23 cellular contexts compared by ENCODE assay signal in genomic region chr6:137743493-137743892, GRCh38.
DNase-seq lines count a peak whose midpoint lies in the region; ATAC-seq and TF ChIP-seq lines count a peak whose summit lies in the region.
"Had no signal": no experiment of that assay in that cellular context is flagged by ENCODE, and none has a peak within 500 bp of the region (broad histone marks: within the 10 kb centered on the region; RNA-seq: fewer than 3 reads in every experiment).

No MANE protein-coding gene starts in this region.

- H3K9me3 ChIP-seq in DND-41 (ENCODE audit: insufficient read depth, low read length, severe bottlenecking) (no peaks in the 10 kb centered on the region), T-helper 17 cell (ENCODE audit: control insufficient read depth, low read length, poor library complexity, severe bottlenecking) (no peaks in the 10 kb centered on the region), heart right ventricle (no peaks in the 10 kb centered on the region)
- H3K9me3 ChIP-seq: MG63, SJCRH30, transverse colon had no signal

- H3K79me2 ChIP-seq in DND-41 (ENCODE audit: insufficient read depth, low read length): no peaks in the 10 kb centered on the region

- H3K27me3 ChIP-seq in DND-41 (ENCODE audit: insufficient read depth, low read length, poor library complexity) (no peaks in the 10 kb centered on the region), heart right ventricle (no peaks in the 10 kb centered on the region)
- H3K27me3 ChIP-seq: MG63, SJCRH30, transverse colon had no signal

- H3K4me3 ChIP-seq in DND-41 (ENCODE audit: low read depth in 1 of 2, low read length in 2 of 2) (no peak overlapping the region), epithelial cell of esophagus (ENCODE audit: low read length) (no peak overlapping the region), heart right ventricle (no peak overlapping the region)
- H3K4me3 ChIP-seq: MG63, SJCRH30, smooth muscle cell, transverse colon had no signal

- WGBS in heart right ventricle, 2 donors: 95 to 96% methylated on average over 4 of the region's 4 CpGs

- no peaks in the 10 kb centered on the region for H3K36me3 Mint-ChIP-seq in T-helper 17 cell (ENCODE audit: low read depth)
- peaks cover 5% of the 10 kb centered on the region for H3K36me3 Mint-ChIP-seq in effector memory CD8-positive, alpha-beta T cell (ENCODE audit: insufficient read depth)
- H3K36me3 Mint-ChIP-seq: activated naive CD4-positive, alpha-beta T cell treated with anti-CD3 and anti-CD28 coated beads, Interleukin-2, amount 50 U/mL, for 24 hours had no signal

- no peak overlapping the region for H3K4me2 ChIP-seq in DND-41 (ENCODE audit: insufficient read depth, low read length)
- H3K4me2 ChIP-seq: smooth muscle cell had no signal

- H3K4me1 Mint-ChIP-seq in T-helper 17 cell: peaks cover 6% of the 10 kb centered on the region
- H3K4me1 Mint-ChIP-seq in effector memory CD8-positive, alpha-beta T cell (ENCODE audit: low read depth in 2 of 2): peaks cover 0 to 10% of the 10 kb centered on the region in 2 donors

- intact Hi-C loops in heart right ventricle (cut with DNase I): no loop called here

- TF ChIP-seq CTCF in DND-41 (IDR thresholded peaks at IDR 0.05; ENCODE audit: borderline replicate concordance, extremely low read depth, low read length, poor library complexity, severe bottlenecking) (no peak), epithelial cell of esophagus (IDR thresholded peaks at IDR 0.05; ENCODE audit: insufficient read depth, low read depth, low read length, missing control alignments) (no peak), heart right ventricle (IDR thresholded peaks at IDR 0.05) (no peak)

- H3K4me3 Mint-ChIP-seq in T-helper 17 cell: no peak overlapping the region
- no peak overlapping the region for H3K4me3 Mint-ChIP-seq in effector memory CD8-positive, alpha-beta T cell
- H3K4me3 Mint-ChIP-seq: activated naive CD4-positive, alpha-beta T cell treated with anti-CD3 and anti-CD28 coated beads, Interleukin-2, amount 50 U/mL, for 24 hours had no signal

- peak overlapping the region; percentile 49 for H3K27ac Mint-ChIP-seq in T-helper 17 cell
- H3K27ac Mint-ChIP-seq in effector memory CD8-positive, alpha-beta T cell: peak overlapping the region in 1 of 2 donors; percentile 18
- H3K27ac Mint-ChIP-seq: activated naive CD4-positive, alpha-beta T cell treated with anti-CD3 and anti-CD28 coated beads, Interleukin-2, amount 50 U/mL, for 24 hours had no signal

- no peak overlapping the region for H3K9ac ChIP-seq in DND-41 (ENCODE audit: low read depth, low read length)

- H3K4me1 ChIP-seq in DND-41 (ENCODE audit: insufficient read depth, low read length): peaks cover 78% of the 10 kb centered on the region
- H3K4me1 ChIP-seq in heart right ventricle: peaks cover 0 to 23% (median 0%) of the 10 kb centered on the region in 9 donors
- H3K4me1 ChIP-seq: transverse colon had no signal

- DNase-seq in A172 (ENCODE audit: low spot score) (peak; percentile 25), DND-41 (peak; percentile 50), T-helper 17 cell (no peak), epithelial cell of esophagus (ENCODE audit: low read depth) (peak; percentile 75), HCEC 1CT (no peak), DMS114 treated with DMSO at 0.1 percent for 48 hours (lab: John Stamatoyannopoulos, UW; ENCODE audit: unreplicated experiment) (no peak), heart right ventricle (no peak)
- DNase-seq in effector memory CD8-positive, alpha-beta T cell: no peak
- DNase-seq: activated CD8-positive, alpha-beta memory T cell treated with anti-CD3 and anti-CD28 coated beads for 24 hours; activated T-cell treated with anti-CD3 and anti-CD28 coated beads for 4 hours; GDM1; GOT3; MG63; NCI-H1105; NCI-H187 treated with DMSO at 0.1 percent for 48 hours; NCI-H2171; posterior cingulate gyrus; right cardiac atrium; SJCRH30; SW 1271; transverse colon had no signal

- H3K36me3 ChIP-seq in DND-41 (ENCODE audit: insufficient read depth, low read length): no peaks in the 10 kb centered on the region
- no peaks in the 10 kb centered on the region for H3K36me3 ChIP-seq in heart right ventricle
- H3K36me3 ChIP-seq: MG63, SJCRH30, transverse colon had no signal

- no peaks in the 10 kb centered on the region for H3K27me3 Mint-ChIP-seq in T-helper 17 cell
- H3K27me3 Mint-ChIP-seq in effector memory CD8-positive, alpha-beta T cell: peaks cover 0 to 24% of the 10 kb centered on the region in 2 donors

- no peak overlapping the region for H2AFZ ChIP-seq in DND-41 (ENCODE audit: low read depth, low read length)

- no peaks in the 10 kb centered on the region for H4K20me1 ChIP-seq in DND-41 (ENCODE audit: insufficient read depth, low read length)

- H3K27ac ChIP-seq in DND-41 (ENCODE audit: low read length): peak overlapping the region; percentile 62; the same call in 1 of the 2 replicates
- H3K27ac ChIP-seq in heart right ventricle: no peak overlapping the region
- H3K27ac ChIP-seq: SJCRH30, transverse colon had no signal

- ATAC-seq in DND-41 (ENCODE audit: insufficient read depth, low read depth): peak; percentile 55
- no peak for ATAC-seq in T-helper 17 cell
- no peak for ATAC-seq in effector memory CD8-positive, alpha-beta T cell (replicated peaks)
- ATAC-seq in heart right ventricle: no peak
- ATAC-seq: right cardiac atrium had no signal

- H3K9me3 Mint-ChIP-seq in effector memory CD8-positive, alpha-beta T cell: no peaks in the 10 kb centered on the region
- H3K9me3 Mint-ChIP-seq: activated naive CD4-positive, alpha-beta T cell treated with anti-CD3 and anti-CD28 coated beads, Interleukin-2, amount 50 U/mL, for 24 hours had no signal

Comparison
In these comparisons a context has a peak if more than half of its experiments do, and no peak if none do; other contexts are left out.
1. DNase-seq: peak in A172 (single experiment), DND-41 (single experiment) and epithelial cell of esophagus (single experiment); none in T-helper 17 cell (0 of 3), HCEC 1CT (single experiment), DMS114 treated with DMSO at 0.1 percent for 48 hours (single experiment), effector memory CD8-positive, alpha-beta T cell (0 of 3) and heart right ventricle (0 of 2).